ENCODE assay signal across 15 cellular contexts in the genomic region with DNA sequence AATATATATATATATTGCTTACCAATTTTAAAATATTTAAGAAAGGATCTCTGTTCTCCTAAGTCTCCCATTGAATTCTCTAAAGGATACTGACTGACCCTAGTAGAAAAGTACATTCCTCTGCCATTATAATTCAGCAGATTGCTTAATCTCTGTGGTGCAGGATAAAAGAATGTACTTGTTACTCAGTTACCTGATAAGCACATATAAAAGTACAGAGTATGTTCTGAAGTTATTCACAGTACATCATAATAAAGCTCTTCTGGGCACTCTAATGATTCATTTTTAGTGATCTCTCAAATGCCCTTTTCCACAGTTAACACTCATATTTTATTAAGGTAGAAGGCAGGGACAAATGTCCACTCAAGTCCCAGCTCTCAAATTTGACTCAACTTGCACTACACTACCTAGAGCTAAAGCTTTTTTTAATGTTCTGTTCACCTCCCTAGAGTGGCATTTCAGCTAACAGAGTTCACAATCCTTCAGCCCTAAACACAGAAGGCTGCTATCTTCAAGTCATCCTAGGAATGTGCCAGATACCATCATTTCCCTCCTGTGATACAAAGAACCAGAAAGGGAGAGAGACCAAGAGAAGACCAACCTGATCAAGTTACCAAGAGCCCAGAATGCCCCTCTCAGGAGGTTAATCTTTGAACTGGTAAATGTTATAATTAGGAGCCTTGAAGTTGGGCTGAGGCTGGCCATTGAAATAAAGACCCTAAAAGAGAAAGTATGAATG. TPM values are rescaled to one million over a fixed set of nuclear protein-coding genes. Genes with fewer than 3 reads are reported as not detected.
A peak's percentile ranks its signal among the peaks of the same experiment; 100 is the strongest.
DNase-seq lines count a peak whose midpoint lies in the region; ATAC-seq and TF ChIP-seq lines count a peak whose summit lies in the region.
"Had no signal": no experiment of that assay in that cellular context is flagged by ENCODE, and none has a peak within 500 bp of the region (broad histone marks: within the 10 kb centered on the region; RNA-seq: fewer than 3 reads in every experiment).

No MANE protein-coding gene starts in this region.

- POLR2A ChIA-PET in Caco-2 (lab: Charles Lee): no interaction called here

- TF ChIP-seq CTCF in Caco-2 (IDR thresholded peaks at IDR 0.05; ENCODE audit: insufficient read depth in 1 of 2, low read depth in 1 of 2, low read length in 1 of 2, severe bottlenecking in 1 of 2, unreplicated experiment in 1 of 2) (no peak), fibroblast of the aortic adventitia (IDR thresholded peaks at IDR 0.05; ENCODE audit: insufficient read depth, low read length) (no peak)

- H3K36me3 ChIP-seq in Caco-2 (ENCODE audit: control insufficient read depth, insufficient read depth, low read length) (no peaks in the 10 kb centered on the region), muscle layer of duodenum (ENCODE audit: control insufficient read depth in 1 of 2, insufficient read depth in 2 of 2, low read length in 2 of 2) (no peaks in the 10 kb centered on the region)
- H3K36me3 ChIP-seq: BLaER1 treated with 17β-estradiol and CSF1 and Interleukin-3, amounts not matched to agents 10 nM and 100 nM; transverse colon had no signal

- peak overlapping the region; percentile 61 for H3K27ac ChIP-seq in muscle layer of duodenum (ENCODE audit: low read length)
- H3K27ac ChIP-seq: BLaER1 treated with 17β-estradiol and CSF1 and Interleukin-3, amounts not matched to agents 10 nM and 100 nM; HL-60 had no signal

- BruUV-seq in Caco-2 (replicated peaks; lab: Mats Ljungman, UMichigan): no TSS peak

- H3K27me3 Mint-ChIP-seq in Caco-2 (ENCODE audit: insufficient read depth, unreplicated experiment): no peaks in the 10 kb centered on the region

- H3K4me3 Mint-ChIP-seq in Caco-2 (ENCODE audit: unreplicated experiment): peak overlapping the region; percentile 36
- H3K4me3 Mint-ChIP-seq: activated naive CD4-positive, alpha-beta T cell treated with anti-CD3 and anti-CD28 coated beads for 36 hours had no signal

- peaks cover 30% of the 10 kb centered on the region for H3K4me1 Mint-ChIP-seq in Caco-2 (ENCODE audit: low read depth, unreplicated experiment)

- H3K36me3 Mint-ChIP-seq in Caco-2 (ENCODE audit: insufficient read depth, unreplicated experiment): peaks cover 19% of the 10 kb centered on the region

- H3K4me1 ChIP-seq in Caco-2: peaks cover 28% of the 10 kb centered on the region
- H3K4me1 ChIP-seq in muscle layer of duodenum (ENCODE audit: control insufficient read depth in 1 of 2, insufficient read depth in 2 of 2, low read length in 2 of 2): peaks cover 10 to 20% of the 10 kb centered on the region in 2 donors
- H3K4me1 ChIP-seq: BLaER1 treated with 17β-estradiol and CSF1 and Interleukin-3, amounts not matched to agents 10 nM and 100 nM had no signal

- H3K27me3 ChIP-seq in Caco-2 (replicated peaks; ENCODE audit: control insufficient read depth, insufficient read depth, low read length) (no peaks in the 10 kb centered on the region), muscle layer of duodenum (ENCODE audit: low read depth, low read length) (no peaks in the 10 kb centered on the region)
- H3K27me3 ChIP-seq: BLaER1 treated with 17β-estradiol and CSF1 and Interleukin-3, amounts not matched to agents 10 nM and 100 nM; transverse colon had no signal

- H3K27ac Mint-ChIP-seq in Caco-2 (ENCODE audit: unreplicated experiment): peak overlapping the region; percentile 31
- H3K27ac Mint-ChIP-seq: activated naive CD4-positive, alpha-beta T cell treated with anti-CD3 and anti-CD28 coated beads for 36 hours had no signal

- CTCF ChIA-PET in Caco-2 (lab: Charles Lee): no interaction called here

- H3K9me3 ChIP-seq in Caco-2: no peaks in the 10 kb centered on the region
- H3K9me3 ChIP-seq in muscle layer of duodenum (ENCODE audit: control insufficient read depth in 1 of 2, low read length in 2 of 2): no peaks in the 10 kb centered on the region
- H3K9me3 ChIP-seq: BLaER1 treated with 17β-estradiol and CSF1 and Interleukin-3, amounts not matched to agents 10 nM and 100 nM; transverse colon had no signal

- H3K4me3 ChIP-seq in Caco-2 (ENCODE audit: low read depth, low read length): no peak overlapping the region
- H3K4me3 ChIP-seq in fibroblast of the aortic adventitia (ENCODE audit: low read depth, low read length): no peak overlapping the region
- H3K4me3 ChIP-seq in muscle layer of duodenum (ENCODE audit: low read depth in 1 of 2, low read length in 2 of 2): no peak overlapping the region
- H3K4me3 ChIP-seq: BLaER1 treated with 17β-estradiol and CSF1 and Interleukin-3, amounts not matched to agents 10 nM and 100 nM; transverse colon had no signal

- no peak for ATAC-seq in GM21786 (IDR thresholded peaks at IDR 0.05; ENCODE audit: unreplicated experiment)

- H3K9me3 Mint-ChIP-seq in Caco-2 (ENCODE audit: unreplicated experiment): no peaks in the 10 kb centered on the region
- H3K9me3 Mint-ChIP-seq: activated naive CD4-positive, alpha-beta T cell treated with anti-CD3 and anti-CD28 coated beads for 36 hours had no signal

- DNase-seq in Caco-2 (peak in 1 of 2 experiments; percentile 40), RPMI7951 (ENCODE audit: low read depth) (peak; percentile 11), fibroblast of the aortic adventitia (ENCODE audit: low read depth) (peak; percentile 80), HuH-7 (ENCODE audit: low spot score) (no peak), NCI-H187 treated with DMSO at 0.1 percent for 48 hours (lab: John Stamatoyannopoulos, UW) (no peak)
- no peak for DNase-seq in activated CD4-positive, alpha-beta T cell treated with anti-CD3 and anti-CD28 coated beads, Interleukin-2, amount 50 U/mL, for 1 hour
- DNase-seq: activated CD4-positive, CD25-positive, alpha-beta regulatory T cell treated with anti-CD3 and anti-CD28 coated beads, Interleukin-2, amount 50 U/mL, for 72 hours; activated naive CD4-positive, alpha-beta T cell treated with anti-CD3 and anti-CD28 coated beads for 36 hours; effector memory CD4-positive, alpha-beta T cell; NCI-H2029; transverse colon had no signal

- intact Hi-C loops in Caco-2 (cut with micrococcal nuclease; ENCODE audit: unreplicated experiment): loop anchor here (2.0 to 5.0 kb wide), 4 partner anchors 34 to 165 kb away; a partner anchor contains a TSS

RNA-seq across cellular contexts. Expression of a gene that starts 53.3 kb away (rescaled TPM):
- total RNA-seq in Caco-2 (2022) (28.5 and 28.7 TPM in 2 replicates), fibroblast of the aortic adventitia (ENCODE audit: low replicate concordance) (43.7 and 84.0 TPM in 2 replicates)
- 21.5 and 28.6 TPM in 2 replicates for total RNA-seq in RPMI7951 (2014; rRNA removed; shearing (Covaris generic))
- total RNA-seq: activated naive CD4-positive, alpha-beta T cell treated with anti-CD3 and anti-CD28 coated beads for 36 hours had no signal

Comparison
In these comparisons a context has a peak if more than half of its experiments do, and no peak if none do; other contexts are left out.
1. DNase-seq: peak in RPMI7951 (single experiment) and fibroblast of the aortic adventitia (single experiment); none in activated CD4-positive, alpha-beta T cell treated with anti-CD3 and anti-CD28 coated beads, Interleukin-2, amount 50 U/mL, for 1 hour (single experiment), HuH-7 (single experiment) and NCI-H187 treated with DMSO at 0.1 percent for 48 hours (single experiment).